1 cellular context compared by ENCODE assay signal in the genomic region with DNA sequence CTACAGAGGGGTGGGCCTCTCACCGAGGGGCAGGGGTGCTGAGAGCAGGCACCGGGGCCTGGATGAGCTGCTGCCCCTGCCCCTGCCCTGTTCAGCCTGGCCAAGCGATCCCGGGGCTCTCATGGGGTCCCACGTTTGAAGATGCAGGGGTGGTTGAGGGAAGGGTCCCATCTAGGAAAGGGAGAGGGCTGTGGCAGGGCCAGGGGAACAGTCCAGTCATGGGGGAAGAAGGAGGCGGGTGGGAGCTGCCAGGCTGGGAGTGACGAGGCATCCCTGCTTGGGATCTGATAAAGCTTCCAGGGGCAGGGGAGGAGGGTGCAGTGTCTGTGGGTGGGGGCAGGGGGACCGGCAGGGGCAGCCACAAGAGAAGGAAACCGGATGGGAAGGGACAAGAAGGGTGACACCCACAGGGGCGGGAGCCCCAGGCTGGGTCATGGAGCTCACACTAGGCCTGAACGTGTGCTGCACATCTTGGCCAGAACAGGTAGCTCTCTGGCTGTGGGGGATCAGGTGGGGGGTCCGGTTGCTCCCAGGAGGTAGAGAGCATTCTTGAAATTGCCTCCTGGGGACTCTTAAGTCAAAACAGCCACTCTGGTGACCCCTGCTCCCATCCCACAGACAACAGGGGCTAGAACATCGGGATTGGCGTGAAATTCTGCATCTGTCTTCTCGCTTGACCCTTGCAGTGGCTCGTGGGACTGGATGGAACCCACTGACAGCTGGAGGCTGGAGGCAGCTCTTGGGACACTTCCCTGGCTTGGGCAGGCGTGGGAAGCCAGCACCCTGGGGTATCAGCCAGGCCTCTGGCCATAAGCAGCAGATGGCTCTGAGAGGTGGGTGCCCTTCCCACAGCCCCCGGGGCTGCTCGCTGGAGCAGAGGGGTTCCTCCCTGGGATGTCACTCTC.
A peak's percentile ranks its signal among the peaks of the same experiment; 100 is the strongest.
TF ChIP-seq lines count a peak whose summit lies in the region.

No MANE protein-coding gene starts in this region.

TF ChIP-seq in K562, 482 proteins besides CTCF, POLR2A, EP300 and RAD21 (continued from another document and continues in another):
- TF ChIP-seq NFE2 (IDR thresholded peaks at IDR 0.05; ENCODE audit: low read depth), result peak; percentile 88
- no peak for TF ChIP-seq ETV5 (CRISPR knock-in tag; IDR thresholded peaks at IDR 0.05; ENCODE audit: low read depth)
- no peak for TF ChIP-seq NR2F6 (CRISPR knock-in tag; IDR thresholded peaks at IDR 0.05)
- peak; percentile 81 for TF ChIP-seq SMARCA4 (IDR thresholded peaks at IDR 0.05)
- TF ChIP-seq KAT7 (CRISPR knock-in tag; IDR thresholded peaks at IDR 0.05; ENCODE audit: borderline replicate concordance), result no peak
- no peak for TF ChIP-seq ZNF77 (CRISPR knock-in tag; IDR thresholded peaks at IDR 0.05)
- TF ChIP-seq BDP1 (IDR thresholded peaks at IDR 0.05; ENCODE audit: insufficient read depth, insufficient read length), result no peak
- TF ChIP-seq CXXC5 (CRISPR knock-in tag; IDR thresholded peaks at IDR 0.05), result peak; percentile 49; the same call in 1 of the 2 replicates
- no peak for TF ChIP-seq SIX5 (IDR thresholded peaks at IDR 0.05; ENCODE audit: borderline replicate concordance in 1 of 2, insufficient read depth in 1 of 2, low read depth in 1 of 2, low read length in 2 of 2)
- TF ChIP-seq ATF7 (IDR thresholded peaks at IDR 0.05), result no peak
- TF ChIP-seq L3MBTL2 (IDR thresholded peaks at IDR 0.05), result peak; percentile 60
- peak; percentile 59 for TF ChIP-seq MBD2 (IDR thresholded peaks at IDR 0.05; ENCODE audit: borderline replicate concordance, low read depth)
- TF ChIP-seq TCF7L2 (IDR thresholded peaks at IDR 0.05; ENCODE audit: low read depth, low read length), result no peak
- no peak for TF ChIP-seq KLF16 (IDR thresholded peaks at IDR 0.05)
- TF ChIP-seq CEBPG (CRISPR knock-in tag; IDR thresholded peaks at IDR 0.05), result no peak
- no peak for TF ChIP-seq CEBPG (tag; conservative IDR thresholded peaks at IDR 0.05 in 1 of 2, IDR thresholded peaks at IDR 0.05 in 1 of 2)
- TF ChIP-seq, protein P1, sequence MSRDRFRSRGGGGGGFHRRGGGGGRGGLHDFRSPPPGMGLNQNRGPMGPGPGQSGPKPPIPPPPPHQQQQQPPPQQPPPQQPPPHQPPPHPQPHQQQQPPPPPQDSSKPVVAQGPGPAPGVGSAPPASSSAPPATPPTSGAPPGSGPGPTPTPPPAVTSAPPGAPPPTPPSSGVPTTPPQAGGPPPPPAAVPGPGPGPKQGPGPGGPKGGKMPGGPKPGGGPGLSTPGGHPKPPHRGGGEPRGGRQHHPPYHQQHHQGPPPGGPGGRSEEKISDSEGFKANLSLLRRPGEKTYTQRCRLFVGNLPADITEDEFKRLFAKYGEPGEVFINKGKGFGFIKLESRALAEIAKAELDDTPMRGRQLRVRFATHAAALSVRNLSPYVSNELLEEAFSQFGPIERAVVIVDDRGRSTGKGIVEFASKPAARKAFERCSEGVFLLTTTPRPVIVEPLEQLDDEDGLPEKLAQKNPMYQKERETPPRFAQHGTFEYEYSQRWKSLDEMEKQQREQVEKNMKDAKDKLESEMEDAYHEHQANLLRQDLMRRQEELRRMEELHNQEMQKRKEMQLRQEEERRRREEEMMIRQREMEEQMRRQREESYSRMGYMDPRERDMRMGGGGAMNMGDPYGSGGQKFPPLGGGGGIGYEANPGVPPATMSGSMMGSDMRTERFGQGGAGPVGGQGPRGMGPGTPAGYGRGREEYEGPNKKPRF (IDR thresholded peaks at IDR 0.05; ENCODE audit: low read depth, low read length), result no peak
- TF ChIP-seq, protein P2, sequence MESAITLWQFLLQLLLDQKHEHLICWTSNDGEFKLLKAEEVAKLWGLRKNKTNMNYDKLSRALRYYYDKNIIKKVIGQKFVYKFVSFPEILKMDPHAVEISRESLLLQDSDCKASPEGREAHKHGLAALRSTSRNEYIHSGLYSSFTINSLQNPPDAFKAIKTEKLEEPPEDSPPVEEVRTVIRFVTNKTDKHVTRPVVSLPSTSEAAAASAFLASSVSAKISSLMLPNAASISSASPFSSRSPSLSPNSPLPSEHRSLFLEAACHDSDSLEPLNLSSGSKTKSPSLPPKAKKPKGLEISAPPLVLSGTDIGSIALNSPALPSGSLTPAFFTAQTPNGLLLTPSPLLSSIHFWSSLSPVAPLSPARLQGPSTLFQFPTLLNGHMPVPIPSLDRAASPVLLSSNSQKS (CRISPR knock-in tag; IDR thresholded peaks at IDR 0.05), result no peak
- TF ChIP-seq SAFB2 (IDR thresholded peaks at IDR 0.05; ENCODE audit: borderline replicate concordance, low read depth, low read length, severe bottlenecking), result no peak
- no peak for TF ChIP-seq ZNF143 (CRISPR knock-in tag; IDR thresholded peaks at IDR 0.05)
- TF ChIP-seq, protein P3, sequence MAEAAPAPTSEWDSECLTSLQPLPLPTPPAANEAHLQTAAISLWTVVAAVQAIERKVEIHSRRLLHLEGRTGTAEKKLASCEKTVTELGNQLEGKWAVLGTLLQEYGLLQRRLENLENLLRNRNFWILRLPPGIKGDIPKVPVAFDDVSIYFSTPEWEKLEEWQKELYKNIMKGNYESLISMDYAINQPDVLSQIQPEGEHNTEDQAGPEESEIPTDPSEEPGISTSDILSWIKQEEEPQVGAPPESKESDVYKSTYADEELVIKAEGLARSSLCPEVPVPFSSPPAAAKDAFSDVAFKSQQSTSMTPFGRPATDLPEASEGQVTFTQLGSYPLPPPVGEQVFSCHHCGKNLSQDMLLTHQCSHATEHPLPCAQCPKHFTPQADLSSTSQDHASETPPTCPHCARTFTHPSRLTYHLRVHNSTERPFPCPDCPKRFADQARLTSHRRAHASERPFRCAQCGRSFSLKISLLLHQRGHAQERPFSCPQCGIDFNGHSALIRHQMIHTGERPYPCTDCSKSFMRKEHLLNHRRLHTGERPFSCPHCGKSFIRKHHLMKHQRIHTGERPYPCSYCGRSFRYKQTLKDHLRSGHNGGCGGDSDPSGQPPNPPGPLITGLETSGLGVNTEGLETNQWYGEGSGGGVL (CRISPR knock-in tag; IDR thresholded peaks at IDR 0.05), result no peak
- TF ChIP-seq MTA2 (IDR thresholded peaks at IDR 0.05; ENCODE audit: low read depth), result peak; percentile 29; the same call in 1 of the 2 replicates
- TF ChIP-seq SMARCA5 (IDR thresholded peaks at IDR 0.05), result 0 out of 2 replicates have a peak, but pooled peaks have one; percentile 16
- 0 out of 2 replicates have a peak, but pooled peaks have one; percentile 57 for TF ChIP-seq NFRKB (IDR thresholded peaks at IDR 0.05; ENCODE audit: low read depth)
- TF ChIP-seq, protein P4, sequence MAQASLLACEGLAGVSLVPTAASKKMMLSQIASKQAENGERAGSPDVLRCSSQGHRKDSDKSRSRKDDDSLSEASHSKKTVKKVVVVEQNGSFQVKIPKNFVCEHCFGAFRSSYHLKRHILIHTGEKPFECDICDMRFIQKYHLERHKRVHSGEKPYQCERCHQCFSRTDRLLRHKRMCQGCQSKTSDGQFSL (CRISPR knock-in tag; IDR thresholded peaks at IDR 0.05), result 0 out of 2 replicates have a peak, but pooled peaks have one; percentile 46
- TF ChIP-seq, protein P4 (tag; IDR thresholded peaks at IDR 0.05), result no peak
- TF ChIP-seq SLC30A9 (CRISPR knock-in tag; IDR thresholded peaks at IDR 0.05), result no peak
- TF ChIP-seq, protein P5, sequence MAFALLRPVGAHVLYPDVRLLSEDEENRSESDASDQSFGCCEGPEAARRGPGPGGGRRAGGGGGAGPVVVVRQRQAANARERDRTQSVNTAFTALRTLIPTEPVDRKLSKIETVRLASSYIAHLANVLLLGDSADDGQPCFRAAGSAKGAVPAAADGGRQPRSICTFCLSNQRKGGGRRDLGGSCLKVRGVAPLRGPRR (CRISPR knock-in tag; IDR thresholded peaks at IDR 0.05), result 0 out of 2 replicates have a peak, but pooled peaks have one; percentile 2
- TF ChIP-seq HNRNPLL (IDR thresholded peaks at IDR 0.05; ENCODE audit: low read depth, low read length, poor library complexity, severe bottlenecking), result no peak
- TF ChIP-seq BCL6 (CRISPR knock-in tag; IDR thresholded peaks at IDR 0.05), result no peak
- TF ChIP-seq HMG20B (CRISPR knock-in tag; IDR thresholded peaks at IDR 0.05), result no peak
- TF ChIP-seq KDM4B (IDR thresholded peaks at IDR 0.05; ENCODE audit: borderline replicate concordance in 2 of 2, low read depth in 1 of 2), result no peak; a peak in 1 of 4 replicates
- TF ChIP-seq RNF2 (IDR thresholded peaks at IDR 0.05), result peak; percentile 68; the same call in 1 of the 2 replicates
- TF ChIP-seq, protein P6, sequence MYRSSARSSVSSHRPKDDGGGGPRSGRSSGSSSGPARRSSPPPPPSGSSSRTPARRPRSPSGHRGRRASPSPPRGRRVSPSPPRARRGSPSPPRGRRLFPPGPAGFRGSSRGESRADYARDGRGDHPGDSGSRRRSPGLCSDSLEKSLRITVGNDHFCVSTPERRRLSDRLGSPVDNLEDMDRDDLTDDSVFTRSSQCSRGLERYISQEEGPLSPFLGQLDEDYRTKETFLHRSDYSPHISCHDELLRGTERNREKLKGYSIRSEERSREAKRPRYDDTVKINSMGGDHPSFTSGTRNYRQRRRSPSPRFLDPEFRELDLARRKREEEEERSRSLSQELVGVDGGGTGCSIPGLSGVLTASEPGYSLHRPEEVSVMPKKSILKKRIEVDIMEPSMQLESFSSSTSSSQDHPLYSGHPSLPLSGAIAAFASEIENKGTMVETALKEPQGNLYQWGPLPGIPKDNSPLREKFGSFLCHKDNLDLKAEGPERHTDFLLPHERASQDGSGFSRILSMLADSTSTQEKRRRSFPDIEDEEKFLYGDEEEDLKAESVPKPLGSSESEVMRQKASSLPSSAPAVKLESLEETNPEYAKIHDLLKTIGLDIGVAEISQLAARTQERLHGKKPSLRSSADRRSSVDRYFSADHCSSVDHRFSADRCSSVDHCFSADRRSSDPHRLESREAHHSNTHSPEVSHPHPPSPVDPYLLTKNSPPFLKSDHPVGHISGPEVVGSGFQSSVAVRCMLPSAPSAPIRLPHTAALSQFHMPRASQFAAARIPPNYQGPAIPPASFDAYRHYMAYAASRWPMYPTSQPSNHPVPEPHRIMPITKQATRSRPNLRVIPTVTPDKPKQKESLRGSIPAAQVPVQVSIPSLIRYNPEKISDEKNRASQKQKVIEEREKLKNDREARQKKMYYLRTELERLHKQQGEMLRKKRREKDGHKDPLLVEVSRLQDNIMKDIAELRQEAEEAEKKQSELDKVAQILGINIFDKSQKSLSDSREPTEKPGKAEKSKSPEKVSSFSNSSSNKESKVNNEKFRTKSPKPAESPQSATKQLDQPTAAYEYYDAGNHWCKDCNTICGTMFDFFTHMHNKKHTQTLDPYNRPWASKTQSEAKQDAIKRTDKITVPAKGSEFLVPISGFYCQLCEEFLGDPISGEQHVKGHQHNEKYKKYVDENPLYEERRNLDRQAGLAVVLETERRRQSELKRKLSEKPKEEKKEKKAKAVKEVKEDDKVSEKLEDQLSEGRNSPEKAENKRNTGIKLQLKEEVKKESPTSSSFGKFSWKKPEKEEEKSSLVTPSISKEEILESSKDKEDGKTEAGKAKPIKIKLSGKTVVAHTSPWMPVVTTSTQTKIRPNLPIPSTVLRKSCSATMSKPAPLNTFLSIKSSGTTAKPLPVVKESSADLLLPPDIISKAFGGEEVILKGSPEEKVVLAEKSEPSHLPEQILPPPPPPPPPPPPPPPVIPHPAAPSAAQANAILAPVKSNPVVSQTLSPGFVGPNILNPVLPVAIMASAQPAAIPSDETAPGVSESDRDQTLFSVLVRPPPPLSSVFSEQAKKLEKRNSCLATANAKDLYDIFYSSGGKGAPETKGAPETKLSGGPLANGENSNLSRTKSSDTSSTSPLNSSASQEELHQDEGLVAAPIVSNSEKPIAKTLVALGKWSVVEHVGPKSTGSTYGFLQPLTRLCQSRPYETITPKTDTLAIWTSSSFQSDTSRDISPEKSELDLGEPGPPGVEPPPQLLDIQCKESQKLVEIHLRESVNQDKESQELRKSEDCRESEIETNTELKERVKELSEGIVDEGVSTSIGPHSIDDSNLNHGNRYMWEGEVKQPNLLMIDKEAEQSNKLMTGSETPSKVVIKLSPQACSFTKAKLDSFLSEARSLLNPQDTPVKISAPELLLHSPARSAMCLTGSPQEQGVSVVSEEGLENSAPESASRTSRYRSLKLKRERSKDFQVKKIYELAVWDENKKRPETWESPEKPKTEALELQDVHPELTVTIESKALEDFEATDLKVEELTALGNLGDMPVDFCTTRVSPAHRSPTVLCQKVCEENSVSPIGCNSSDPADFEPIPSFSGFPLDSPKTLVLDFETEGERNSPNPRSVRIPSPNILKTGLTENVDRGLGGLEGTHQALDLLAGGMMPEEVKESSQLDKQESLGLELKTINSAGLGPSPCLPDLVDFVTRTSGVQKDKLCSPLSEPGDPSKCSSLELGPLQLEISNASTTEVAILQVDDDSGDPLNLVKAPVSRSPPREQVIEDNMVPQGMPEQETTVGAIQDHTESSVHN (IDR thresholded peaks at IDR 0.05; ENCODE audit: borderline replicate concordance in 1 of 2, low read depth in 1 of 2), result no peak
- peak; percentile 90 for TF ChIP-seq DPF2 (IDR thresholded peaks at IDR 0.05)
- no peak for TF ChIP-seq KLF6 (CRISPR knock-in tag; IDR thresholded peaks at IDR 0.05; ENCODE audit: borderline replicate concordance)
- TF ChIP-seq, protein P7, sequence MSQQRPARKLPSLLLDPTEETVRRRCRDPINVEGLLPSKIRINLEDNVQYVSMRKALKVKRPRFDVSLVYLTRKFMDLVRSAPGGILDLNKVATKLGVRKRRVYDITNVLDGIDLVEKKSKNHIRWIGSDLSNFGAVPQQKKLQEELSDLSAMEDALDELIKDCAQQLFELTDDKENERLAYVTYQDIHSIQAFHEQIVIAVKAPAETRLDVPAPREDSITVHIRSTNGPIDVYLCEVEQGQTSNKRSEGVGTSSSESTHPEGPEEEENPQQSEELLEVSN (IDR thresholded peaks at IDR 0.05; ENCODE audit: borderline replicate concordance in 1 of 2, extremely low read depth in 1 of 2, insufficient read depth in 1 of 2, insufficient read length in 1 of 2, low read depth in 1 of 2, low read length in 1 of 2, poor library complexity in 1 of 2, severe bottlenecking in 1 of 2), result peak; percentile 26 to 56
- TF ChIP-seq RFX5 (IDR thresholded peaks at IDR 0.05; ENCODE audit: low read depth, low read length), result no peak
- TF ChIP-seq CBX3 (IDR thresholded peaks at IDR 0.05; ENCODE audit: borderline replicate concordance in 1 of 2, low read length in 2 of 2), result no peak
- TF ChIP-seq, protein P8, sequence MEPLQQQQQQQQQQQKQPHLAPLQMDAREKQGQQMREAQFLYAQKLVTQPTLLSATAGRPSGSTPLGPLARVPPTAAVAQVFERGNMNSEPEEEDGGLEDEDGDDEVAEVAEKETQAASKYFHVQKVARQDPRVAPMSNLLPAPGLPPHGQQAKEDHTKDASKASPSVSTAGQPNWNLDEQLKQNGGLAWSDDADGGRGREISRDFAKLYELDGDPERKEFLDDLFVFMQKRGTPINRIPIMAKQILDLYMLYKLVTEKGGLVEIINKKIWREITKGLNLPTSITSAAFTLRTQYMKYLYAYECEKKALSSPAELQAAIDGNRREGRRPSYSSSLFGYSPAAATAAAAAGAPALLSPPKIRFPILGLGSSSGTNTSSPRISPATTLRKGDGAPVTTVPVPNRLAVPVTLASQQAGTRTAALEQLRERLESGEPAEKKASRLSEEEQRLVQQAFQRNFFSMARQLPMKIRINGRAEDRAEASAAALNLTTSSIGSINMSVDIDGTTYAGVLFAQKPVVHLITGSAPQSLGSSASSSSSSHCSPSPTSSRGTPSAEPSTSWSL (CRISPR knock-in tag; IDR thresholded peaks at IDR 0.05; ENCODE audit: borderline replicate concordance), result no peak
- no peak for TF ChIP-seq HLTF (IDR thresholded peaks at IDR 0.05)
- TF ChIP-seq FOXK1 (CRISPR knock-in tag; IDR thresholded peaks at IDR 0.05; ENCODE audit: borderline replicate concordance), result no peak
